1 cellular context compared by ENCODE assay signal in the genomic region with DNA sequence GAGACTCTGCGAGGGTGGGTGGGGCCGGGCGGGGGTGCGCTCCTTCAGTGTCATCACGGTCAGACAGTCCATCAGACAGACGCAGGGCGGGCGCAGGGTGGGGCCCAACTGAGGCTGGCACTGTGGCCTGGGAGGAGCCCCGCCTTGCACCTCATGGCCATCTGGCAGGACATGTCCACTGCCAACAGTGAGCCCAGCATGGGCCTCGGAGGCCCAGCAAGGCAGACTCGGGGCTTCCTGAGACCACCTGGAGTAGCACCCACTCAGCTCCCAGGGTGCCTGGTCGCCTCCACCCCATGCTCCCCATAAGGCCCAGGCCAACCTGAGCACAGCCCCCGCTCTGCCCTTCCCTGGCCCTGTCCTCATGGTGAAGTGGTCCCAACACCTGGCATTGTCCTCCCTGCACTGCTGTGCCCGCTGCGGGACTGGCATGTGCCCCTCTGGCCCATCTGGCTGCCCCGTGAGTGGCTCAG.
TF ChIP-seq lines count a peak whose summit lies in the region.

No MANE protein-coding gene starts in this region.

TF ChIP-seq in H1, 55 proteins besides CTCF, POLR2A, EP300 and RAD21:
- TF ChIP-seq GABPA (IDR thresholded peaks at IDR 0.05; ENCODE audit: borderline replicate concordance, insufficient read depth, low read length) (no peak), TEAD4 (IDR thresholded peaks at IDR 0.05; ENCODE audit: low read depth, low read length) (no peak), SP2 (IDR thresholded peaks at IDR 0.05; ENCODE audit: low read length) (no peak), NRF1 (IDR thresholded peaks at IDR 0.05; ENCODE audit: low read depth, low read length) (no peak), CTBP2 (IDR thresholded peaks at IDR 0.05; ENCODE audit: borderline replicate concordance, insufficient read depth, insufficient read length, low read length) (no peak), TBP (IDR thresholded peaks at IDR 0.05; ENCODE audit: low read depth, low read length) (no peak), CHD7 (IDR thresholded peaks at IDR 0.05; ENCODE audit: insufficient replicate concordance, low read length) (no peak), BRCA1 (IDR thresholded peaks at IDR 0.05; ENCODE audit: low read depth, low read length) (no peak), POLR2AphosphoS5 (IDR thresholded peaks at IDR 0.05; ENCODE audit: low read depth, low read length) (no peak)
TF ChIP-seq in H1: peak in this region for 0.
